ENCODE assay signal across 8 cellular contexts in the genomic region with DNA sequence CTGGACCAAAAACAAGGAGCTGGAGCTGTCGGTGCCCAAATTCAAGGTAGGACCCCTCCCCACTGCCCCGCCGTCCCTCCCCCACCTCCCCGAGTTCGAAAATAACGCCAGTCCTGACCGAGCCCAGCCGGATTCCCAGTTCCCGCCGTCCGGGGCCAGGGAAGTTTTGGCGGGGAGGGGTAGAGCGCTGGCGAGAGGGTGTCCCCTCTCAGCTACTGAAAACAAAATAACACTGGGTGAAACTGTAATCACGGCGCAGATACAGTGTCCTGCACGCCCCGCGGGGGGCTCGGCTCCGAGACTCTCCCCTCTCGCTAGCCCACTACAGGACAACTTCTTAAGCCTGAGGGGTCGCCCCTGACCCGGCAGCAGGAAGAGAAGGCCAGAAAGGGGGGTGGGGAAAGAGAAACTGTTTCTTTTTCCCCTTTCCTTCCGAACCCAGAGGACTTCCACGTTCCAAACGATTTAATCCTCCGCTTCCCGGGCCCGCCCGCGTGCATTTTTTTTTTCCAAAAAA. TPM values are rescaled to one million over a fixed set of nuclear protein-coding genes. Genes with fewer than 3 reads are reported as not detected.
DNase-seq lines count a peak whose midpoint lies in the region; ATAC-seq, FAIRE-seq and TF ChIP-seq lines count a peak whose summit lies in the region.

No MANE protein-coding gene starts in this region.

- peaks cover 0 to 3% (median 0%) of the 10 kb centered on the region in 7 donors for H3K9me3 Mint-ChIP-seq in CD14-positive monocyte

- no peaks in the 10 kb centered on the region for H4K20me1 ChIP-seq in KMS-11 (ENCODE audit: insufficient read depth)

- H3K4me3 ChIP-seq in KMS-11 (IDR thresholded peaks at IDR 0.05; ENCODE audit: insufficient read depth, low read depth, low read length), result no peak overlapping the region
- peak overlapping the region; percentile 78 for H3K4me3 ChIP-seq in astrocyte of the cerebellum (ENCODE audit: low read depth, low read length)
- H3K4me3 ChIP-seq in kidney (ENCODE audit: low read length in 2 of 2), result peak overlapping the region; percentile 59 to 71

- peak overlapping the region; percentile 55; the same call in 1 of the 2 replicates for H3K27ac ChIP-seq in KMS-11
- peak overlapping the region; percentile 80 to 93 for H3K27ac ChIP-seq in kidney (ENCODE audit: low read depth in 2 of 2, low read length in 2 of 2)
- peak overlapping the region; percentile 74 for H3K27ac ChIP-seq in substantia nigra (ENCODE audit: low read depth, low read length, poor library complexity, severe bottlenecking)

- H3K9ac ChIP-seq in KMS-11 (peak overlapping the region; percentile 65; the same call in 1 of the 2 replicates), kidney (ENCODE audit: low read length in 2 of 2) (peak overlapping the region in 1 of 2 donors; percentile 65)

- peak overlapping the region; percentile 48 for H3K4me2 ChIP-seq in KMS-11

- TF ChIP-seq CTCF in CD14-positive monocyte (IDR thresholded peaks at IDR 0.05) (no peak), KMS-11 (conservative IDR thresholded peaks at IDR 0.05; ENCODE audit: low read depth, low read length) (no peak), astrocyte of the cerebellum (IDR thresholded peaks at IDR 0.05; ENCODE audit: low read depth, low read length, missing control alignments) (no peak), kidney (IDR thresholded peaks at IDR 0.05; ENCODE audit: borderline replicate concordance, extremely low read depth, insufficient read depth) (no peak)

- intact Hi-C loops in CD14-positive monocyte (cut with micrococcal nuclease), result no loop called here
- intact Hi-C loops in kidney (cut with DNase I), result no loop called here

- H3K36me3 Mint-ChIP-seq in CD14-positive monocyte, result peaks cover 22 to 39% of the 10 kb centered on the region in 2 donors

- DNase-seq in CD14-positive monocyte (ENCODE audit: low spot score) (no peak), astrocyte of the cerebellum (ENCODE audit: low read depth) (no peak), kidney (peak; percentile 80), substantia nigra (lab: John Stamatoyannopoulos, UW) (peak in 5 of 49 donors; percentile 4 to 28 (median 10))

- peaks cover 32% of the 10 kb centered on the region for H3K4me1 Mint-ChIP-seq in CD14-positive monocyte

- H3K9me3 ChIP-seq in kidney (ENCODE audit: control insufficient read depth in 1 of 2, low read length in 2 of 2), result no peaks in the 10 kb centered on the region

- in situ Hi-C loops in astrocyte of the cerebellum (cut with HindIII; ENCODE audit: low sequenced_read_pairs), result no loop called here

- no peak overlapping the region for H2AFZ ChIP-seq in KMS-11 (ENCODE audit: low read depth)

- H3K27ac Mint-ChIP-seq in CD14-positive monocyte, result peak overlapping the region; percentile 68 to 97 (median 94)

- peaks cover 0 to 4% (median 3%) of the 10 kb centered on the region in 3 donors for H3K27me3 Mint-ChIP-seq in CD14-positive monocyte (ENCODE audit: low read depth in 3 of 3)

- no peaks in the 10 kb centered on the region for H3K27me3 ChIP-seq in KMS-11 (ENCODE audit: insufficient read depth, low read depth)

- peaks cover 9% of the 10 kb centered on the region for H3K4me1 ChIP-seq in KMS-11 (ENCODE audit: low read depth, poor library complexity, severe bottlenecking)
- peaks cover 0 to 18% of the 10 kb centered on the region in 2 donors for H3K4me1 ChIP-seq in kidney (ENCODE audit: control insufficient read depth in 1 of 2, insufficient read depth in 1 of 2, low read depth in 1 of 2, low read length in 2 of 2)

- no peaks in the 10 kb centered on the region for H3K36me3 ChIP-seq in KMS-11 (ENCODE audit: insufficient read depth)
- peaks cover 5 to 21% of the 10 kb centered on the region in 2 donors for H3K36me3 ChIP-seq in kidney (ENCODE audit: control insufficient read depth in 1 of 2, insufficient read depth in 2 of 2, low read length in 2 of 2)

- FAIRE-seq in kidney (lab: Jason Lieb, UNC), result no peak

- ATAC-seq in HG02973 (IDR thresholded peaks at IDR 0.05; ENCODE audit: unreplicated experiment), result no peak
- ATAC-seq in esophagus mucosa, result no peak
- ATAC-seq in HG03469 (IDR thresholded peaks at IDR 0.05; ENCODE audit: unreplicated experiment), result no peak

- peaks cover 46% of the 10 kb centered on the region for H3K79me2 ChIP-seq in KMS-11 (ENCODE audit: insufficient read depth, low read depth)

- peak overlapping the region; percentile 96 for H3K4me3 Mint-ChIP-seq in CD14-positive monocyte

RNA-seq across cellular contexts. Expression of a gene that starts 1.4 kb away (rescaled TPM):
- polyA plus RNA-seq in CD14-positive monocyte, result under 1 TPM; 0.28 to 0.60 TPM
- total RNA-seq in kidney, result 34.5 TPM
- polyA plus RNA-seq in kidney (ENCODE audit: insufficient read depth, low read depth, low replicate concordance), result 3.5 TPM
- 16.3 TPM for total RNA-seq in esophagus mucosa

RNA-seq across cellular contexts. Expression of a gene that starts 11.7 kb away (rescaled TPM):
- polyA plus RNA-seq in CD14-positive monocyte (10 to 100 TPM in 1 of 2 donors, 1 to 10 TPM in 1; 7.1 to 13.6 TPM), kidney (ENCODE audit: insufficient read depth, low read depth, low replicate concordance) (23.9 TPM)
- total RNA-seq in kidney (42.6 TPM), esophagus mucosa (5.9 TPM)

RNA-seq across cellular contexts. Expression of a gene that starts 53.4 kb away (rescaled TPM):
- polyA plus RNA-seq in CD14-positive monocyte (under 1 TPM in 1 of 2 donors, not detected in 1; 0.75 TPM), kidney (ENCODE audit: insufficient read depth, low read depth, low replicate concordance) (393 TPM)
- total RNA-seq in kidney (4.6 TPM), esophagus mucosa (0.28 TPM)
